1 cellular context compared by ENCODE assay signal in the genomic region with DNA sequence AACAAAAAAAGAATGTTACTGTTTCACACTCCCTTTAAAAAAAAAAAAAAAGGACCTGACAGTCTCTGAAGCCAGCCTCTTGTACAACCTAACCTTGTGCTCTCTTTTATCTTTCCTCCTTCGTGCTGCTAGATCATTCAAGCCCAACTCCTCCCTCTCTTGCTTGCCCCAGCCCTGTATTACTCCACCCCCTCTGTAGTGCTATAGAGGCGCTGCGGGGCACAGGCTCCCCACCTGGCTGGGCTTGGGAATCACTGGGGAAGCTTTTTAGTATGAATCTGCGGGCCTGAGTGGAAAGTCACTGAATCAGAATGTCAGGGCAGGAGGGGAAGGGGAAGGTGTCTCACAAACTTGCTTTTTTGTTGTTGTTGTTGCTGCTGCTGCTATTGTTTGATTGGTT.
TF ChIP-seq lines count a peak whose summit lies in the region.

No MANE protein-coding gene starts in this region.

TF ChIP-seq in SK-N-SH treated with all-trans-retinoic acid at 6 μM for 48 hours, 23 proteins besides CTCF, POLR2A, EP300 and RAD21 (continued from another document):
- TF ChIP-seq ZFP3 (CRISPR knock-in tag; IDR thresholded peaks at IDR 0.05), result no peak
